ENCODE assay signal across 8 cellular contexts in the genomic region with DNA sequence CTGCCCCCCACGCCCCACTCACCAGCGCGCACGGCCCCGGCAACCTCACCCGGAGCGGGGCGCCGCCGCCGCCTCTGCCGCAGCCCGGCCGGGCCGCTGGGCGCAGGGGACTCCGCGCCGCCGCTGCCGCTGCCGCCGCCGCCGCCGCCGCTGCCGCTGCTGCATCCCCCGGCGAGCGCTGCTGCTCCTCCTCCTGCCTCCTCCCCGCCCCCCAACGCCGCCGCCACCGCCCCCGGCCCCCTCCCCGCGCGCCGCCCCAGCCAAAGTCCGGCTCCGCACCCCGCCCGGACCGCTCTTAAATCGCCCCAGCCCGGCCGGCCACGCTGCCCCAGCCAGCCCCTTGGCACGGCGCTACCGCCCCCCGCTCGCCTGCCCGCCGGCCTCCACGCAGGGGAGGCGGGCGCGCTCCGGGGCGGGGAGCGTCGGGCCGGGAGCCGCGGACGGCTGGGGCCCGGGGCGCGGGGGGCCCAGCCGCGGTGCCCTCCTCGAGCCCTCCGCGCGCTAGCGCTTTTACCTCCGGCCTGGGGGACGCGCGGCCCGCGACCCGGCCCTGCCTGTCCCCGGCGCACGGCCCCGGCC. TPM values are rescaled to one million over a fixed set of nuclear protein-coding genes. Genes with fewer than 3 reads are reported as not detected.
A peak's percentile ranks its signal among the peaks of the same experiment; 100 is the strongest.
DNase-seq lines count a peak whose midpoint lies in the region; ATAC-seq and TF ChIP-seq lines count a peak whose summit lies in the region.

A gene (minus strand): TSS at position 161 of the 579 bp plus-strand sequence. CDS start 28,118 bp downstream, outside the sequence.

- no peaks in the 10 kb centered on the region for H3K9me3 Mint-ChIP-seq in activated naive CD4-positive, alpha-beta T cell treated with anti-CD3 and anti-CD28 coated beads, Interleukin-2, amount 10 ng/mL, durations not matched to agents 7 days and 5 days
- no peaks in the 10 kb centered on the region for H3K9me3 Mint-ChIP-seq in immature natural killer cell

- no peaks in the 10 kb centered on the region for H3K36me3 ChIP-seq in body of pancreas (replicated peaks in 1 of 2; ENCODE audit: insufficient read depth in 1 of 2, low read depth in 2 of 2)
- no peaks in the 10 kb centered on the region for H3K36me3 ChIP-seq in smooth muscle cell (ENCODE audit: low read depth)

- H3K27me3 Mint-ChIP-seq in activated naive CD4-positive, alpha-beta T cell treated with anti-CD3 and anti-CD28 coated beads, Interleukin-2, amount 10 ng/mL, durations not matched to agents 7 days and 5 days = peaks cover 80% of the 10 kb centered on the region
- peaks cover 11 to 20% (median 18%) of the 10 kb centered on the region in 3 donors for H3K27me3 Mint-ChIP-seq in immature natural killer cell (ENCODE audit: low read depth in 3 of 3)

- H3K4me1 ChIP-seq in body of pancreas = peaks cover 23% of the 10 kb centered on the region
- peaks cover 20% of the 10 kb centered on the region for H3K4me1 ChIP-seq in smooth muscle cell (ENCODE audit: low read depth)

- H3K27ac ChIP-seq in body of pancreas (peak within 1 kb of the TSS in 2 of 4 donors; percentile 35 to 48), smooth muscle cell (ENCODE audit: low read depth) (peak within 1 kb of the TSS; percentile 77)

- DNase-seq in activated naive CD4-positive, alpha-beta T cell treated with anti-CD3 and anti-CD28 coated beads, Interleukin-2, amount 10 ng/mL, durations not matched to agents 7 days and 5 days = no peak
- DNase-seq in activated naive CD4-positive, alpha-beta T cell treated with anti-CD3 and anti-CD28 coated beads, Interleukin-2, amount 50 U/mL, for 16 hours = no peak
- DNase-seq in body of pancreas = peak in 1 of 4 donors; percentile 32
- DNase-seq in immature natural killer cell = no peak
- DNase-seq in smooth muscle cell (lab: John Stamatoyannopoulos, UW; ENCODE audit: unreplicated experiment) = peak; percentile 20
- DNase-seq in activated CD8-positive, alpha-beta memory T cell treated with anti-CD3 and anti-CD28 coated beads, Interleukin-2, amount 50 U/mL, for 4 hours = no peak

- TF ChIP-seq POLR2A in body of pancreas (IDR thresholded peaks at IDR 0.05) = no peak

- 1% methylated on average over 32 of the region's 90 CpGs; no CpG with 5 or more reads in 1 of the 2 donors for WGBS in body of pancreas, 2 donors
- 7% methylated on average over 3 of the region's 90 CpGs for WGBS in smooth muscle cell (ENCODE audit: low lambda C conversion rate)

- no peak within 1 kb of the TSS for H3K27ac Mint-ChIP-seq in activated naive CD4-positive, alpha-beta T cell treated with anti-CD3 and anti-CD28 coated beads, Interleukin-2, amount 10 ng/mL, durations not matched to agents 7 days and 5 days
- H3K27ac Mint-ChIP-seq in immature natural killer cell = no peak within 1 kb of the TSS

- H3K9ac ChIP-seq in smooth muscle cell (ENCODE audit: low read depth) = peak within 1 kb of the TSS; percentile 68

- H3K27me3 ChIP-seq in body of pancreas (peaks cover 0 to 12% of the 10 kb centered on the region in 2 donors), smooth muscle cell (ENCODE audit: low read depth) (no peaks in the 10 kb centered on the region)

- H2AFZ ChIP-seq in smooth muscle cell (ENCODE audit: low read depth) = peak within 1 kb of the TSS; percentile 73

- CTCF ChIA-PET in activated naive CD4-positive, alpha-beta T cell treated with anti-CD3 and anti-CD28 coated beads, Interleukin-2, amount 10 ng/mL, durations not matched to agents 7 days and 5 days (lab: Charles Lee) = interaction anchor here (1.6 to 2.2 kb wide), 3 partner anchors 16 to 834 kb away, joined by 5 to 14 read pairs (median 7); no protein-coding TSS in a partner anchor

- peak within 1 kb of the TSS; percentile 97 for H3K4me2 ChIP-seq in smooth muscle cell

- peak; percentile 37 for ATAC-seq in body of pancreas
- ATAC-seq in HG03442 (IDR thresholded peaks at IDR 0.05; ENCODE audit: unreplicated experiment) = no peak
- no peak for ATAC-seq in GM19452 (IDR thresholded peaks at IDR 0.05; ENCODE audit: unreplicated experiment)

- TF ChIP-seq CTCF in body of pancreas (IDR thresholded peaks at IDR 0.05) = no peak
- no peak for TF ChIP-seq CTCF in smooth muscle cell (IDR thresholded peaks at IDR 0.05; ENCODE audit: borderline replicate concordance, insufficient read depth, poor library complexity, severe bottlenecking)

- H3F3A ChIP-seq in smooth muscle cell (ENCODE audit: low read depth) = peaks cover 30% of the 10 kb centered on the region

- H3K36me3 Mint-ChIP-seq in activated naive CD4-positive, alpha-beta T cell treated with anti-CD3 and anti-CD28 coated beads, Interleukin-2, amount 10 ng/mL, durations not matched to agents 7 days and 5 days = peaks cover 8% of the 10 kb centered on the region
- no peaks in the 10 kb centered on the region for H3K36me3 Mint-ChIP-seq in immature natural killer cell

- H3K4me3 ChIP-seq in body of pancreas = no peak within 1 kb of the TSS
- peak within 1 kb of the TSS; percentile 75 for H3K4me3 ChIP-seq in smooth muscle cell

- H4K20me1 ChIP-seq in smooth muscle cell (ENCODE audit: low read depth) = peaks cover 40% of the 10 kb centered on the region

- peaks cover 28% of the 10 kb centered on the region for H3K79me2 ChIP-seq in smooth muscle cell (ENCODE audit: low read depth)

- H3K9me3 ChIP-seq in body of pancreas = no peaks in the 10 kb centered on the region
- H3K9me3 ChIP-seq in smooth muscle cell (replicated peaks; ENCODE audit: low read depth) = no peaks in the 10 kb centered on the region

- intact Hi-C loops in body of pancreas (cut with DNase I) = loop anchor here (10.0 kb wide), 1 partner anchor 839 kb away; no protein-coding TSS in a partner anchor

- H3K4me3 Mint-ChIP-seq in activated naive CD4-positive, alpha-beta T cell treated with anti-CD3 and anti-CD28 coated beads, Interleukin-2, amount 10 ng/mL, durations not matched to agents 7 days and 5 days = peak within 1 kb of the TSS; percentile 68
- H3K4me3 Mint-ChIP-seq in immature natural killer cell = peak within 1 kb of the TSS in 3 of 5 donors; percentile 21 to 50 (median 30)

- peaks cover 18% of the 10 kb centered on the region for H3K4me1 Mint-ChIP-seq in activated naive CD4-positive, alpha-beta T cell treated with anti-CD3 and anti-CD28 coated beads, Interleukin-2, amount 10 ng/mL, durations not matched to agents 7 days and 5 days
- H3K4me1 Mint-ChIP-seq in immature natural killer cell = peaks cover 0 to 5% of the 10 kb centered on the region in 2 donors

RNA-seq across cellular contexts. Expression of the gene that starts here (rescaled TPM):
- total RNA-seq in body of pancreas = 10 to 100 TPM in 1 of 2 donors, 1 to 10 TPM in 1; 9.1 to 34.3 TPM
- 1 to 10 TPM; 1.3 to 3.7 (median 3.0) TPM for polyA plus RNA-seq in immature natural killer cell
- 102 and 109 TPM in 2 replicates for total RNA-seq in smooth muscle cell
- polyA plus RNA-seq in smooth muscle cell = 131 and 144 TPM in 2 replicates

Comparison
In these comparisons a context has a peak if more than half of its experiments do, and no peak if none do; other contexts are left out.
1. RNA of the gene that starts here (polyA plus RNA-seq): 131 to 144 TPM in smooth muscle cell; 1.3 to 3.7 TPM in immature natural killer cell; every median in the first group is over 10 times any median in the second.